Comparison of ENCODE assay signal across 22 cellular contexts in the genomic region with DNA sequence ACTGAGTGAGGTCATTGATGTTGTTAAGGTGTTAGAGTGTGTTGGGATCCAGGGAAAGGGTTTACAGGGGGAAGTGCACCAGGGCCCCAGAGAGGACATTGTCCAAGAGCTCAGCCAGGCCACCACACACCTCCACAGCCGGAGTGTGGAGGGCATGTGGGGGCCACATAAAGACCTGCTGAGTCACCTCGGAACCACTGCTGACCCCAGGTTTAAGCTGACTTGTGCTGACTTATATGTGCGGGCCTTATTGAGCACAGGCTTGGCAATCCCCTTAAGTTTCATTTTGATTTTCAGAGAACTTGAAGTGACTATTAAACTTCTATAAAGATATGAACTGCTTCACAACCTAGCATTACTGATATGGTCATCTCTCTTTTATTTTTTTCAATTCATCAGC.
"Had no signal": no experiment of that assay in that cellular context is flagged by ENCODE, and none has a peak within 500 bp of the region (broad histone marks: within the 10 kb centered on the region; RNA-seq: fewer than 3 reads in every experiment).

No MANE protein-coding gene starts in this region.

- H3K4me2 ChIP-seq: neural progenitor cell had no signal

- H3K4me1 ChIP-seq: colonic mucosa, esophagus squamous epithelium, right lobe of liver, transverse colon had no signal

- H3K27ac ChIP-seq: colonic mucosa, dorsolateral prefrontal cortex, esophagus squamous epithelium, gastroesophageal sphincter, neural progenitor cell, right lobe of liver, skin epidermis, transverse colon, VCaP had no signal

- DNase-seq: activated CD4-positive, alpha-beta T cell treated with anti-CD3 and anti-CD28 coated beads, Interleukin-2, amount 50 U/mL, for 1 hour; activated CD4-positive, CD25-positive, alpha-beta regulatory T cell treated with anti-CD3 and anti-CD28 coated beads, Interleukin-2, amount 50 U/mL, for 72 hours; activated CD8-positive, alpha-beta T cell treated with anti-CD3 and anti-CD28 coated beads, Interleukin-2, amount 10 ng/mL, durations not matched to agents 7 days and 5 days; activated naive CD4-positive, alpha-beta T cell treated with anti-CD3 and anti-CD28 coated beads for 36 hours; amygdala; colonic mucosa; dorsolateral prefrontal cortex; esophagus squamous epithelium; head of caudate nucleus; hypothalamus; left ventricle myocardium superior; mammary epithelial cell; naive thymus-derived CD8-positive, alpha-beta T cell; posterior cingulate gyrus; right lobe of liver; stimulated activated CD4-positive, alpha-beta T cell treated with anti-CD3 and anti-CD28 coated beads, Interleukin-1b, Interleukin-23, amount 100 ng/mL, for 48 hours; stimulated activated naive CD8-positive, alpha-beta T cell treated with anti-CD3 and anti-CD28 coated beads, Interleukin-15, amount 100 ng/mL, for 72 hours; transverse colon had no signal

- H2AFZ ChIP-seq: neural progenitor cell had no signal

- ATAC-seq: activated CD8-positive, alpha-beta T cell treated with anti-CD3 and anti-CD28 coated beads, Interleukin-2, amount 10 ng/mL, durations not matched to agents 7 days and 5 days; gastroesophageal sphincter; left ventricle myocardium superior; naive thymus-derived CD8-positive, alpha-beta T cell; right lobe of liver; stimulated activated naive CD8-positive, alpha-beta T cell treated with anti-CD3 and anti-CD28 coated beads, Interleukin-15, amount 100 ng/mL, for 72 hours had no signal

- H3K9me3 ChIP-seq: colonic mucosa, esophagus squamous epithelium, gastroesophageal sphincter, right lobe of liver, transverse colon had no signal

- H3K9ac ChIP-seq: neural progenitor cell had no signal

- H3K27me3 ChIP-seq: colonic mucosa, dorsolateral prefrontal cortex, esophagus squamous epithelium, gastroesophageal sphincter, neural progenitor cell, right lobe of liver had no signal

- H3K36me3 ChIP-seq: colonic mucosa, esophagus squamous epithelium, gastroesophageal sphincter, neural progenitor cell, right lobe of liver, transverse colon had no signal

- H3K4me3 ChIP-seq: colonic mucosa, dorsolateral prefrontal cortex, esophagus squamous epithelium, gastroesophageal sphincter, neural progenitor cell, right lobe of liver, skin epidermis, transverse colon had no signal
